ENCODE assay signal across 14 cellular contexts in the genomic region with DNA sequence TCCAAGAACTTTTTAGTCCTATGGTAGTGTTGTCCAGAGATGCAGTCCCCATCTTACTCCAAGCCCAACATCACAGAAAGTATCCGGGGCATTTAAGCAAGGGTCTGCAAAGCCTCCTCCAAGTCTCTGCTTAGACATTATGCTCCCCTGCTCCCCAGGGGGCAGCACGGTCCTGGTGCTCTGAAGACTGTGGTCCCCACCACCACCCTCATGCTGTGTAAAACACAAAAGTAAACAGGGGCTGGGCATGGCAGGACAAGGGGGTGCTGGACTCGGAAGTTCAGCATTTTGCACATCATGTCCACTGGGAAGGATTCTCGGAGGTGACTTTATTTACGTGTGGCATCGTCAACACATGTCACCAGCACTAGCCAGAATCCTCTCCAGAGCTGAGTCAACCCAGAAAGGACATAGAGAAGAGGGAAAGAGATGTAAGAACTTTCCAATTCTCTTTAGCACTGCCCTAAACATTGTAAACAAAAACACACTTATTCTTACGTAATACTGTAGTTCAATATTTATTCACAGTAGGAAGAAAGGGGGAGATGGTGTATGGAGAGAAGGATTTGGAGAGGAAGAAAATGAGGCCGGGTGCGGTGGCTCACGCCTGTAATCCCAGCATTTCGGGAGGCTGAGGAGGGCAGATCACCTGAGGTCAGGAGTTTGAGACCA. TPM values are rescaled to one million over a fixed set of nuclear protein-coding genes. Genes with fewer than 3 reads are reported as not detected.
A peak's percentile ranks its signal among the peaks of the same experiment; 100 is the strongest.
DNase-seq lines count a peak whose midpoint lies in the region; ATAC-seq, FAIRE-seq and TF ChIP-seq lines count a peak whose summit lies in the region.
"Had no signal": no experiment of that assay in that cellular context is flagged by ENCODE, and none has a peak within 500 bp of the region (broad histone marks: within the 10 kb centered on the region; RNA-seq: fewer than 3 reads in every experiment).

No MANE protein-coding gene starts in this region.

- H3K27me3 Mint-ChIP-seq in GM23338 (ENCODE audit: insufficient read depth, low read depth, poor library complexity): peaks cover 14% of the 10 kb centered on the region
- H3K27me3 Mint-ChIP-seq: activated naive CD8-positive, alpha-beta T cell treated with anti-CD3 and anti-CD28 coated beads, Interleukin-2, amount 10 ng/mL, durations not matched to agents 7 days and 5 days had no signal

- in situ Hi-C loops in K562 (cut with MboI): no loop called here

- H3K36me3 Mint-ChIP-seq in GM23338 (ENCODE audit: low read depth): peaks cover 68% of the 10 kb centered on the region

- TF ChIP-seq CTCF in A673 (conservative IDR thresholded peaks at IDR 0.05; ENCODE audit: low read depth, low read length) (peak; percentile 25; the same call in 1 of the 2 replicates), GM23338 (conservative IDR thresholded peaks at IDR 0.05; ENCODE audit: low read depth in 2 of 2) (peak; percentile 19 to 53; a peak in 3 of 4 replicates), K562 (IDR thresholded peaks at IDR 0.05 in 2 of 3, conservative IDR thresholded peaks at IDR 0.05 in 1 of 3; ENCODE audit: insufficient read depth in 2 of 3, low read depth in 1 of 3, low read length in 3 of 3) (peak; percentile 33 to 46 (median 44); a peak in 3 of 6 replicates), gastroesophageal sphincter (IDR thresholded peaks at IDR 0.05) (peak in 2 of 4 experiments; percentile 5 to 29)

- H3K4me1 Mint-ChIP-seq in GM23338: peaks cover 3% of the 10 kb centered on the region; the same call in 1 of the 3 replicates
- H3K4me1 Mint-ChIP-seq: activated naive CD8-positive, alpha-beta T cell treated with anti-CD3 and anti-CD28 coated beads, Interleukin-2, amount 10 ng/mL, durations not matched to agents 7 days and 5 days had no signal

- H3K79me2 ChIP-seq in GM23338 (replicated peaks; ENCODE audit: insufficient read depth) (peaks cover 88% of the 10 kb centered on the region), K562 (ENCODE audit: control insufficient read depth, insufficient read depth, low read length) (no peaks in the 10 kb centered on the region)

- peaks cover 61% of the 10 kb centered on the region for H4K20me1 ChIP-seq in GM23338 (replicated peaks; ENCODE audit: insufficient read depth)
- H4K20me1 ChIP-seq in K562 (replicated peaks; ENCODE audit: control insufficient read depth, insufficient read depth, low read length): no peaks in the 10 kb centered on the region

- intact Hi-C loops in A673 (cut with micrococcal nuclease; ENCODE audit: unreplicated experiment): no loop called here
- intact Hi-C loops in K562 (cut with micrococcal nuclease): loop anchor here (1.0 kb wide), 1 partner anchor 130 kb away; no protein-coding TSS in a partner anchor

- ATAC-seq in GM23338 (peak; percentile 44; the same call in 2 of the 3 replicates), K562 (peak; percentile 77), left lobe of liver (peak; percentile 33), gastroesophageal sphincter (no peak), GM19351 (IDR thresholded peaks at IDR 0.05; ENCODE audit: unreplicated experiment) (no peak)
- ATAC-seq: left cardiac atrium had no signal

- H3K4me2 ChIP-seq in GM23338 (no peak overlapping the region), K562 (ENCODE audit: insufficient read depth, low read length) (no peak overlapping the region)

- TF ChIP-seq RAD21 in K562 (CRISPR knock-in tag; conservative IDR thresholded peaks at IDR 0.05 in 1 of 2, IDR thresholded peaks at IDR 0.05 in 1 of 2): peak; percentile 10 to 53; a peak in 2 of 4 replicates

- CTCF ChIA-PET in A673 (lab: Charles Lee): no interaction called here
- CTCF ChIA-PET in K562 (lab: Yijun Ruan, JAX; ENCODE audit: low intra/inter-chr PET ratio): no interaction called here

- H3K9me3 Mint-ChIP-seq in GM23338: no peaks in the 10 kb centered on the region
- H3K9me3 Mint-ChIP-seq: activated naive CD8-positive, alpha-beta T cell treated with anti-CD3 and anti-CD28 coated beads, Interleukin-2, amount 10 ng/mL, durations not matched to agents 7 days and 5 days had no signal

- H3K9me1 ChIP-seq in K562 (ENCODE audit: control insufficient read depth, insufficient read depth, low read length): no peaks in the 10 kb centered on the region

- H3K27ac ChIP-seq in A673 (ENCODE audit: low read depth, low read length, poor library complexity, severe bottlenecking): no peak overlapping the region
- no peak overlapping the region for H3K27ac ChIP-seq in GM23338 (ENCODE audit: low read depth)
- no peak overlapping the region for H3K27ac ChIP-seq in K562 (ENCODE audit: extremely low read depth, low read depth, low read length)
- no peak overlapping the region for H3K27ac ChIP-seq in gastroesophageal sphincter
- H3K27ac ChIP-seq: coronary artery, uterus had no signal

- H3K36me3 ChIP-seq in A673 (ENCODE audit: insufficient read depth, low read length, poor library complexity, severe bottlenecking) (no peaks in the 10 kb centered on the region), GM23338 (ENCODE audit: insufficient read depth) (peaks cover 36% of the 10 kb centered on the region), K562 (ENCODE audit: control insufficient read depth, insufficient read depth, low read length) (peaks cover 74% of the 10 kb centered on the region; the same call in 2 of the 3 replicates), gastroesophageal sphincter (peaks cover 0 to 87% of the 10 kb centered on the region in 2 donors)
- H3K36me3 ChIP-seq: uterus had no signal

- FAIRE-seq in K562 (lab: Jason Lieb, UNC): no peak
- FAIRE-seq: RCC 7860 had no signal

- no peaks in the 10 kb centered on the region for H3K4me1 ChIP-seq in A673 (ENCODE audit: insufficient read depth, low read length, poor library complexity, severe bottlenecking)
- no peaks in the 10 kb centered on the region for H3K4me1 ChIP-seq in GM23338 (ENCODE audit: insufficient read depth)
- H3K4me1 ChIP-seq in K562 (replicated peaks in 1 of 2; ENCODE audit: control insufficient read depth in 2 of 2, insufficient read depth in 2 of 2, low read length in 2 of 2): no peaks in the 10 kb centered on the region
- H3K4me1 ChIP-seq in gastroesophageal sphincter: peaks cover 0 to 7% (median 0%) of the 10 kb centered on the region in 3 donors
- H3K4me1 ChIP-seq: uterus had no signal

- TF ChIP-seq EP300 in K562 (IDR thresholded peaks at IDR 0.05; ENCODE audit: low read length) (no peak), gastroesophageal sphincter (IDR thresholded peaks at IDR 0.05) (no peak)

- TF ChIP-seq POLR2A in K562 (conservative IDR thresholded peaks at IDR 0.05) (no peak), gastroesophageal sphincter (IDR thresholded peaks at IDR 0.05) (no peak)

- H2AFZ ChIP-seq in GM23338: no peak overlapping the region
- H2AFZ ChIP-seq in K562 (ENCODE audit: low read depth, low read length): no peak overlapping the region

- H3K9me3 ChIP-seq in A673 (ENCODE audit: low read depth, low read length, poor library complexity, severe bottlenecking) (no peaks in the 10 kb centered on the region), K562 (replicated peaks; ENCODE audit: control insufficient read depth, insufficient read depth, low read depth, low read length) (no peaks in the 10 kb centered on the region), gastroesophageal sphincter (no peaks in the 10 kb centered on the region)
- H3K9me3 ChIP-seq: uterus had no signal

- POLR2A ChIA-PET in A673 (lab: Charles Lee; ENCODE audit: low non-redundant PET) (no interaction called here), K562 (lab: Yijun Ruan, JAX) (interaction anchor here (0.6 kb wide), 1 partner anchor 1355 kb away, joined by 3 read pairs; no protein-coding TSS in a partner anchor)

- no TSS peak for BruUV-seq in A673 (replicated peaks; lab: Mats Ljungman, UMichigan)
- no TSS peak for BruUV-seq in K562 (replicated peaks; lab: Mats Ljungman, UMichigan)

- H3F3A ChIP-seq in GM23338 (replicated peaks; ENCODE audit: low read depth): peaks cover 23% of the 10 kb centered on the region; the same call in 1 of the 2 replicates

- DNase-seq in A673 (ENCODE audit: low spot score) (no peak), GM23338 (ENCODE audit: low spot score) (no peak), K562 (ENCODE audit: extremely low read depth in 1 of 4, low spot score in 3 of 4) (peak in 3 of 4 experiments; percentile 21 to 35 (median 32)), left lobe of liver (ENCODE audit: low spot score) (no peak), NCI-H187 treated with DMSO at 0.1 percent for 48 hours (lab: John Stamatoyannopoulos, UW) (no peak)
- DNase-seq in stimulated activated CD8-positive, alpha-beta memory T cell treated with anti-CD3 and anti-CD28 coated beads, Interleukin-4, amount 100 ng/mL, for 48 hours: no peak
- DNase-seq: activated CD8-positive, alpha-beta memory T cell treated with anti-CD3 and anti-CD28 coated beads, Interleukin-2, amount 50 U/mL, for 4 hours; activated naive CD8-positive, alpha-beta T cell treated with anti-CD3 and anti-CD28 coated beads, Interleukin-2, amount 10 ng/mL, durations not matched to agents 7 days and 5 days; left cardiac atrium; uterus had no signal

- no peak overlapping the region for H3K27ac Mint-ChIP-seq in GM23338
- H3K27ac Mint-ChIP-seq: activated naive CD8-positive, alpha-beta T cell treated with anti-CD3 and anti-CD28 coated beads, Interleukin-2, amount 10 ng/mL, durations not matched to agents 7 days and 5 days had no signal

- no peak overlapping the region for H3K9ac ChIP-seq in K562 (ENCODE audit: insufficient read depth in 1 of 2, low read depth in 2 of 2, low read length in 2 of 2)

- H3K4me3 Mint-ChIP-seq in GM23338: no peak overlapping the region
- H3K4me3 Mint-ChIP-seq: activated naive CD8-positive, alpha-beta T cell treated with anti-CD3 and anti-CD28 coated beads, Interleukin-2, amount 10 ng/mL, durations not matched to agents 7 days and 5 days had no signal

- no peaks in the 10 kb centered on the region for H3K9me2 ChIP-seq in GM23338 (ENCODE audit: insufficient read depth)

- WGBS in K562 (ENCODE audit: insufficient coverage, low coverage, missing lambda C conversion rate): 76% methylated on average over 11 of the region's 11 CpGs
- WGBS in gastroesophageal sphincter (ENCODE audit: low coverage in 1 of 2), 2 donors: 89 to 91% methylated on average over 8 to 9 of the region's 11 CpGs

- H3K27me3 ChIP-seq in A673 (replicated peaks; ENCODE audit: insufficient read depth, low read depth, low read length, poor library complexity) (no peaks in the 10 kb centered on the region), GM23338 (ENCODE audit: insufficient read depth) (no peaks in the 10 kb centered on the region), K562 (ENCODE audit: control insufficient read depth in 2 of 2, insufficient read depth in 2 of 2, low read length in 2 of 2) (no peaks in the 10 kb centered on the region), gastroesophageal sphincter (no peaks in the 10 kb centered on the region)
- H3K27me3 ChIP-seq: uterus had no signal

- H3K4me3 ChIP-seq in A673 (ENCODE audit: low read depth, low read length, poor library complexity, severe bottlenecking): no peak overlapping the region
- H3K4me3 ChIP-seq in GM23338: no peak overlapping the region
- no peak overlapping the region for H3K4me3 ChIP-seq in K562
- no peak overlapping the region for H3K4me3 ChIP-seq in gastroesophageal sphincter
- H3K4me3 ChIP-seq: coronary artery, uterus had no signal

RNA-seq across cellular contexts. Expression of gene TCIRG1, which starts 37.7 kb away (rescaled TPM):
- total RNA-seq in A673 (2021) (15.0 and 18.4 TPM in 2 replicates), K562 (2014; rRNA removed) (78.0 and 82.8 TPM in 2 replicates), K562 (2014; rRNA removed; fragmentation: Illumina TruSeq; extraction: Trizol) (2.5 and 5.5 TPM in 2 replicates), K562 (2015; rRNA removed; fragmentation: Illumina TruSeq; extraction: Trizol) (24.4 and 28.7 TPM in 2 replicates), K562 (2021) (96.4 and 108 TPM in 2 replicates), left lobe of liver (66.5 TPM), gastroesophageal sphincter (100 to 1,000 TPM in 1 of 4 donors, 10 to 100 TPM in 3; 44.5 to 140 (median 81.2) TPM)
- total RNA-seq in GM23338 (2014; rRNA removed; shearing (Covaris generic)): 31.2 and 40.4 TPM in 2 replicates
- polyA plus RNA-seq in GM23338 (2016; fragmentation: Nextera tagmentation; extraction: Ambion mirVana) (18.5 and 20.4 TPM in 2 replicates), K562 (2011; rRNA removed) (31.1 and 72.7 TPM in 2 replicates), K562 (2014; fragmentation: Illumina TruSeq; extraction: Trizol) (13.1 and 33.3 TPM in 2 replicates), K562 (2014; fragmentation: Nextera tagmentation; extraction: Ambion mirVana) (1 to 10 TPM in 1 of 2 experiments, under 1 TPM in 1; 0.49 to 1.9 TPM), K562 (2014; rRNA removed) (113 and 143 TPM in 2 replicates)
- total RNA-seq in K562 (2011; cell fraction: chromatin; rRNA removed; ENCODE audit: low replicate concordance): 106 and 531 TPM in 2 replicates
- 492 and 517 TPM in 2 replicates for total RNA-seq in K562 (2011; cell fraction: nucleolus; rRNA removed)
- 190 and 232 TPM in 2 replicates for total RNA-seq in K562 (2011; cell fraction: nucleoplasm; rRNA removed)
- polyA plus RNA-seq in K562 (2011; cell fraction: cytosol; rRNA removed): 56.1 and 92.6 TPM in 2 replicates
- 923 and 1,215 TPM in 2 replicates for polyA plus RNA-seq in K562 (2011; cell fraction: nucleus; rRNA removed)
- polyA plus RNA-seq in K562 (2012): 55.4 and 115 TPM in 2 replicates
- polyA minus RNA-seq in K562 (2011; rRNA and poly(A)+ RNA removed): 9.7 and 11.0 TPM in 2 replicates
- 28.2 and 33.0 TPM in 2 replicates for polyA minus RNA-seq in K562 (2011; cell fraction: cytosol; rRNA and poly(A)+ RNA removed)
- polyA minus RNA-seq in K562 (2011; cell fraction: nucleus; rRNA and poly(A)+ RNA removed): 139 and 154 TPM in 2 replicates

RNA-seq across cellular contexts. Expression of gene CHKA, which starts 44.7 kb away (rescaled TPM):
- total RNA-seq in A673 (2021): 37.5 and 39.3 TPM in 2 replicates
- 92.5 and 94.4 TPM in 2 replicates for total RNA-seq in GM23338 (2014; rRNA removed; shearing (Covaris generic))
- polyA plus RNA-seq in GM23338 (2016; fragmentation: Nextera tagmentation; extraction: Ambion mirVana): 37.1 and 40.1 TPM in 2 replicates
- total RNA-seq in K562 (2011; cell fraction: chromatin; rRNA removed; ENCODE audit: low replicate concordance): 73.9 and 131 TPM in 2 replicates
- 41.7 and 54.3 TPM in 2 replicates for total RNA-seq in K562 (2011; cell fraction: nucleolus; rRNA removed)
- 82.8 and 110 TPM in 2 replicates for total RNA-seq in K562 (2011; cell fraction: nucleoplasm; rRNA removed)
- total RNA-seq in K562 (2014; rRNA removed): 30.2 and 41.1 TPM in 2 replicates
- 26.5 and 34.3 TPM in 2 replicates for total RNA-seq in K562 (2014; rRNA removed; fragmentation: Illumina TruSeq; extraction: Trizol)
- total RNA-seq in K562 (2015; rRNA removed; fragmentation: Illumina TruSeq; extraction: Trizol): 34.2 and 37.0 TPM in 2 replicates
- 36.5 and 41.4 TPM in 2 replicates for total RNA-seq in K562 (2021)
- 21.1 and 24.3 TPM in 2 replicates for polyA plus RNA-seq in K562 (2011; rRNA removed)
- 14.9 and 18.8 TPM in 2 replicates for polyA plus RNA-seq in K562 (2011; cell fraction: cytosol; rRNA removed)
- 46.9 and 59.6 TPM in 2 replicates for polyA plus RNA-seq in K562 (2011; cell fraction: nucleus; rRNA removed)
- polyA plus RNA-seq in K562 (2012): 24.3 and 24.8 TPM in 2 replicates
- 22.6 and 30.2 TPM in 2 replicates for polyA plus RNA-seq in K562 (2014; fragmentation: Illumina TruSeq; extraction: Trizol)
- polyA plus RNA-seq in K562 (2014; fragmentation: Nextera tagmentation; extraction: Ambion mirVana): 1 to 10 TPM; 3.6 to 6.7 TPM
- polyA plus RNA-seq in K562 (2014; rRNA removed): 34.7 and 34.8 TPM in 2 replicates
- polyA minus RNA-seq in K562 (2011; rRNA and poly(A)+ RNA removed): 30.6 and 34.6 TPM in 2 replicates
- 12.8 and 13.7 TPM in 2 replicates for polyA minus RNA-seq in K562 (2011; cell fraction: cytosol; rRNA and poly(A)+ RNA removed)
- polyA minus RNA-seq in K562 (2011; cell fraction: nucleus; rRNA and poly(A)+ RNA removed): 15.5 and 26.4 TPM in 2 replicates
- 15.5 TPM for total RNA-seq in left lobe of liver
- total RNA-seq in gastroesophageal sphincter: 10 to 100 TPM; 11.1 to 66.1 (median 33.9) TPM

RNA-seq across cellular contexts. Expression of gene NDUFS8, which starts 46.0 kb away (rescaled TPM):
- total RNA-seq in A673 (2021) (220 and 234 TPM in 2 replicates), K562 (2014; rRNA removed) (351 and 419 TPM in 2 replicates), K562 (2014; rRNA removed; fragmentation: Illumina TruSeq; extraction: Trizol) (60.0 and 91.3 TPM in 2 replicates), K562 (2015; rRNA removed; fragmentation: Illumina TruSeq; extraction: Trizol) (146 and 150 TPM in 2 replicates), K562 (2021) (271 and 294 TPM in 2 replicates), left lobe of liver (104 TPM), gastroesophageal sphincter (100 to 1,000 TPM; 145 to 203 (median 159) TPM)
- total RNA-seq in GM23338 (2014; rRNA removed; shearing (Covaris generic)): 157 and 175 TPM in 2 replicates
- polyA plus RNA-seq in GM23338 (2016; fragmentation: Nextera tagmentation; extraction: Ambion mirVana) (304 and 308 TPM in 2 replicates), K562 (2011; rRNA removed) (67.2 and 68.7 TPM in 2 replicates), K562 (2014; fragmentation: Illumina TruSeq; extraction: Trizol) (101 and 156 TPM in 2 replicates), K562 (2014; fragmentation: Nextera tagmentation; extraction: Ambion mirVana) (10 to 100 TPM; 36.5 to 65.1 TPM), K562 (2014; rRNA removed) (241 and 257 TPM in 2 replicates)
- 41.2 and 158 TPM in 2 replicates for total RNA-seq in K562 (2011; cell fraction: chromatin; rRNA removed; ENCODE audit: low replicate concordance)
- 168 and 170 TPM in 2 replicates for total RNA-seq in K562 (2011; cell fraction: nucleolus; rRNA removed)
- total RNA-seq in K562 (2011; cell fraction: nucleoplasm; rRNA removed): 99.4 and 102 TPM in 2 replicates
- 181 and 505 TPM in 2 replicates for polyA plus RNA-seq in K562 (2011; cell fraction: cytosol; rRNA removed)
- 116 and 178 TPM in 2 replicates for polyA plus RNA-seq in K562 (2011; cell fraction: nucleus; rRNA removed)
- polyA plus RNA-seq in K562 (2012): 247 and 317 TPM in 2 replicates
- 28.2 and 47.3 TPM in 2 replicates for polyA minus RNA-seq in K562 (2011; rRNA and poly(A)+ RNA removed)
- 128 and 135 TPM in 2 replicates for polyA minus RNA-seq in K562 (2011; cell fraction: cytosol; rRNA and poly(A)+ RNA removed)
- polyA minus RNA-seq in K562 (2011; cell fraction: nucleus; rRNA and poly(A)+ RNA removed): 55.5 and 65.1 TPM in 2 replicates

Comparison
In these comparisons a context has a peak if more than half of its experiments do, and no peak if none do; other contexts are left out.
1. DNase-seq: peak in K562 (3 of 4); none in A673 (single experiment), GM23338 (single experiment), left lobe of liver (single experiment), NCI-H187 treated with DMSO at 0.1 percent for 48 hours (single experiment) and stimulated activated CD8-positive, alpha-beta memory T cell treated with anti-CD3 and anti-CD28 coated beads, Interleukin-4, amount 100 ng/mL, for 48 hours (single experiment).
2. ATAC-seq: peak in GM23338 (single experiment), K562 (single experiment) and left lobe of liver (single experiment); none in gastroesophageal sphincter (single experiment) and GM19351 (single experiment).